12 cellular contexts compared by ENCODE assay signal in the genomic region with DNA sequence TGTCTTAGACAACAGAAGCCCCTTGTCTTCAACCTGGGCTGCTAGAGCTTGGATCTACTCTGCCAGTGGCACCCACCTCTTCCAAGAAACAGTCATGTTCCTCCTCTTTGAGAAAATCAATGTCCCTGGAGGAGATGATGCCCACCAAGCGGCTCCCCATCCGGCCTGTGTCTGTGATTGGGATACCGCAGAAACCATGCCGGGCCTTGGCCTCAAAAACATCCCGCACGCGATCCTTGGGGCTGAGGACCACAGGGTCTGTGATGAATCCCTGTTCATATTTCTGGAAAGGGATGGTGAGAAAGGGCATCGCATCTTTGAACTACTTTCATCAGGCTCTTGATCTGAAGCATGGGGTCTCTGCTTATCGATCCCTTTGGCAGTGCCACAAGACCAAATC. TPM values are rescaled to one million over a fixed set of nuclear protein-coding genes. Genes with fewer than 3 reads are reported as not detected.
A peak's percentile ranks its signal among the peaks of the same experiment; 100 is the strongest.
DNase-seq lines count a peak whose midpoint lies in the region; ATAC-seq, FAIRE-seq and TF ChIP-seq lines count a peak whose summit lies in the region.
"Had no signal": no experiment of that assay in that cellular context is flagged by ENCODE, and none has a peak within 500 bp of the region (broad histone marks: within the 10 kb centered on the region; RNA-seq: fewer than 3 reads in every experiment).

No MANE protein-coding gene starts in this region.

- peaks cover 0 to 2% of the 10 kb centered on the region in 2 donors for H3K27me3 Mint-ChIP-seq in CD8-positive, alpha-beta memory T cell
- H3K27me3 Mint-ChIP-seq in IgD-negative memory B cell = no peaks in the 10 kb centered on the region
- H3K27me3 Mint-ChIP-seq in astrocyte (ENCODE audit: low read depth, unreplicated experiment) = no peaks in the 10 kb centered on the region
- no peaks in the 10 kb centered on the region for H3K27me3 Mint-ChIP-seq in CD14-positive monocyte (ENCODE audit: low read depth in 3 of 3)

- no peaks in the 10 kb centered on the region for H3K9me2 ChIP-seq in neural cell (ENCODE audit: insufficient read depth, low read length)

- H3K36me3 Mint-ChIP-seq in CD8-positive, alpha-beta memory T cell = peaks cover 0 to 75% (median 17%) of the 10 kb centered on the region in 3 donors
- H3K36me3 Mint-ChIP-seq in IgD-negative memory B cell (peaks cover 2% of the 10 kb centered on the region), astrocyte (ENCODE audit: low read depth, unreplicated experiment) (peaks cover 31% of the 10 kb centered on the region), CD14-positive monocyte (peaks cover 59 to 60% of the 10 kb centered on the region in 2 donors)

- DNase-seq in CD8-positive, alpha-beta memory T cell = no peak
- no peak for DNase-seq in astrocyte (ENCODE audit: low read depth)
- no peak for DNase-seq in CD14-positive monocyte (ENCODE audit: low spot score)
- no peak for DNase-seq in CD1c-positive myeloid dendritic cell (ENCODE audit: extremely low spot score)
- DNase-seq in stimulated activated CD4-positive, alpha-beta T cell treated with anti-CD3 and anti-CD28 coated beads, Interleukin-12 subunit alpha, Interleukin-12 subunit beta, amount 100 ng/mL, for 4 hours = no peak
- DNase-seq: activated CD4-positive, alpha-beta T cell treated with anti-CD3 and anti-CD28 coated beads for 4 hours; EL; NCI-H1048; nucleus accumbens had no signal

- POLR2A ChIA-PET in CD8-positive, alpha-beta memory T cell (lab: Charles Lee) = no interaction called here

- peaks cover 24% of the 10 kb centered on the region for H3K4me1 ChIP-seq in CD8-positive, alpha-beta memory T cell (ENCODE audit: insufficient read depth, low read length)
- peaks cover 22% of the 10 kb centered on the region for H3K4me1 ChIP-seq in astrocyte (ENCODE audit: insufficient read depth, low read length)

- H3K4me2 ChIP-seq in astrocyte (ENCODE audit: low read length) = peak overlapping the region; percentile 92
- H3K4me2 ChIP-seq in neural cell (ENCODE audit: low read length) = no peak overlapping the region

- H3K36me3 ChIP-seq in CD8-positive, alpha-beta memory T cell (ENCODE audit: insufficient read depth, low read length) = peaks cover 49% of the 10 kb centered on the region
- H3K36me3 ChIP-seq in astrocyte (ENCODE audit: insufficient read depth, low read length) (peaks cover 54% of the 10 kb centered on the region), neural cell (ENCODE audit: insufficient read depth, low read length) (no peaks in the 10 kb centered on the region)

- no peak overlapping the region for H3K4me3 ChIP-seq in CD8-positive, alpha-beta memory T cell (ENCODE audit: low read length)
- H3K4me3 ChIP-seq in astrocyte (ENCODE audit: insufficient read depth, low read depth, low read length) (no peak overlapping the region), neural cell (ENCODE audit: low read length) (peak overlapping the region; percentile 85)

- peaks cover 58% of the 10 kb centered on the region for H4K20me1 ChIP-seq in astrocyte (ENCODE audit: insufficient read depth, low read length)
- H4K20me1 ChIP-seq in neural cell (ENCODE audit: insufficient read depth) = no peaks in the 10 kb centered on the region

- TF ChIP-seq EP300 in neural cell (conservative IDR thresholded peaks at IDR 0.05; ENCODE audit: poor library complexity, severe bottlenecking) = no peak

- no peaks in the 10 kb centered on the region for H3K27me3 ChIP-seq in CD8-positive, alpha-beta memory T cell (ENCODE audit: insufficient read depth, low read length, poor library complexity, severe bottlenecking)
- H3K27me3 ChIP-seq in astrocyte (ENCODE audit: insufficient read depth, low read length) (no peaks in the 10 kb centered on the region), neural cell (ENCODE audit: insufficient read depth, low read depth, low read length) (no peaks in the 10 kb centered on the region)

- H3K27ac ChIP-seq in CD8-positive, alpha-beta memory T cell (ENCODE audit: low read depth, low read length) = no peak overlapping the region
- H3K27ac ChIP-seq in astrocyte (ENCODE audit: low read depth, low read length) (no peak overlapping the region), neural cell (ENCODE audit: low read length) (no peak overlapping the region)

- no peak for ATAC-seq in HG03159 (IDR thresholded peaks at IDR 0.05; ENCODE audit: unreplicated experiment)

- intact Hi-C loops in CD14-positive monocyte (cut with micrococcal nuclease) = no loop called here

- peak overlapping the region in 3 of 7 donors; percentile 3 to 93 (median 87) for H3K4me3 Mint-ChIP-seq in CD8-positive, alpha-beta memory T cell
- H3K4me3 Mint-ChIP-seq in IgD-negative memory B cell (peak overlapping the region in 1 of 4 donors; percentile 92), astrocyte (ENCODE audit: unreplicated experiment) (peak overlapping the region; percentile 90), CD14-positive monocyte (no peak overlapping the region)

- no peaks in the 10 kb centered on the region for H3F3A ChIP-seq in neural cell (ENCODE audit: insufficient read depth, low read length, poor library complexity, severe bottlenecking)

- no peaks in the 10 kb centered on the region for H3K9me3 ChIP-seq in CD8-positive, alpha-beta memory T cell (ENCODE audit: low read length)
- H3K9me3 ChIP-seq in astrocyte (ENCODE audit: insufficient read depth, low read depth, low read length) = no peaks in the 10 kb centered on the region
- no peaks in the 10 kb centered on the region for H3K9me3 ChIP-seq in neural cell (ENCODE audit: low read length)

- TF ChIP-seq CTCF in astrocyte (IDR thresholded peaks at IDR 0.05; ENCODE audit: insufficient read depth, low read depth, low read length) (no peak), neural cell (IDR thresholded peaks at IDR 0.05; ENCODE audit: poor library complexity, severe bottlenecking) (no peak), CD14-positive monocyte (IDR thresholded peaks at IDR 0.05) (no peak)

- TF ChIP-seq RAD21 in neural cell (conservative IDR thresholded peaks at IDR 0.05) = no peak

- H3K9me3 Mint-ChIP-seq in CD8-positive, alpha-beta memory T cell = peaks cover 0 to 2% (median 0%) of the 10 kb centered on the region in 5 donors
- H3K9me3 Mint-ChIP-seq in IgD-negative memory B cell = no peaks in the 10 kb centered on the region
- H3K9me3 Mint-ChIP-seq in astrocyte (ENCODE audit: unreplicated experiment) = peaks cover 2% of the 10 kb centered on the region
- H3K9me3 Mint-ChIP-seq in CD14-positive monocyte = no peaks in the 10 kb centered on the region

- H3K79me2 ChIP-seq in astrocyte (ENCODE audit: insufficient read depth, low read length) = peaks cover 65% of the 10 kb centered on the region
- H3K79me2 ChIP-seq in neural cell (replicated peaks; ENCODE audit: insufficient read depth, low read length) = peaks cover 14% of the 10 kb centered on the region

- H3K9ac ChIP-seq in astrocyte (ENCODE audit: low read length) (no peak overlapping the region), neural cell (ENCODE audit: low read length) (no peak overlapping the region)

- H3K27ac Mint-ChIP-seq in CD8-positive, alpha-beta memory T cell = peak overlapping the region; percentile 79 to 100 (median 98)
- H3K27ac Mint-ChIP-seq in IgD-negative memory B cell (peak overlapping the region in 2 of 3 donors; percentile 23 to 86), astrocyte (ENCODE audit: unreplicated experiment) (peak overlapping the region; percentile 50), CD14-positive monocyte (peak overlapping the region in 3 of 7 donors; percentile 7 to 88 (median 7))

- CTCF ChIA-PET in CD8-positive, alpha-beta memory T cell (lab: Charles Lee) = interaction anchor here (2.2 kb wide), 2 partner anchors 10 to 20 kb away, joined by 11 read pairs; partner anchors contain the start of genes DALRD3 and WDR6

- FAIRE-seq in astrocyte (lab: Jason Lieb, UNC) = no peak

- H2AFZ ChIP-seq in astrocyte (ENCODE audit: low read depth, low read length) (no peak overlapping the region), neural cell (ENCODE audit: low read depth, low read length) (no peak overlapping the region)

- peaks cover 33 to 60% (median 39%) of the 10 kb centered on the region in 3 donors for H3K4me1 Mint-ChIP-seq in CD8-positive, alpha-beta memory T cell
- H3K4me1 Mint-ChIP-seq in IgD-negative memory B cell (peaks cover 20 to 42% (median 27%) of the 10 kb centered on the region in 3 donors), astrocyte (ENCODE audit: low read depth, unreplicated experiment) (peaks cover 30% of the 10 kb centered on the region), CD14-positive monocyte (peaks cover 32% of the 10 kb centered on the region)

TF ChIP-seq in neural cell, 6 proteins besides CTCF, POLR2A, EP300 and RAD21 (continues in another document):
- TF ChIP-seq TAF1 (IDR thresholded peaks at IDR 0.05; ENCODE audit: low read depth) = no peak
- no peak for TF ChIP-seq EZH2 (IDR thresholded peaks at IDR 0.05; ENCODE audit: borderline replicate concordance, insufficient read depth, low read length, poor library complexity, severe bottlenecking)
- no peak for TF ChIP-seq MXI1 (conservative IDR thresholded peaks at IDR 0.05; ENCODE audit: poor library complexity, severe bottlenecking)

RNA-seq across cellular contexts. Expression of gene IMPDH2, which starts 1.6 kb away (rescaled TPM):
- 100 to 1,000 TPM; 448 to 457 TPM for total RNA-seq in CD8-positive, alpha-beta memory T cell
- 76.1 TPM for polyA plus RNA-seq in CD8-positive, alpha-beta memory T cell
- 96.7 TPM for polyA plus RNA-seq in IgD-negative memory B cell
- 111 and 119 TPM in 2 replicates for total RNA-seq in astrocyte
- 137 and 148 TPM in 2 replicates for polyA plus RNA-seq in neural cell
- polyA minus RNA-seq in neural cell = 79.9 and 80.3 TPM in 2 replicates
- 10 to 100 TPM; 20.8 to 21.0 TPM for polyA plus RNA-seq in CD14-positive monocyte

RNA-seq across cellular contexts. Expression of gene NDUFAF3, which starts 5.7 kb away (rescaled TPM):
- total RNA-seq in CD8-positive, alpha-beta memory T cell = 10 to 100 TPM; 86.3 to 88.8 TPM
- 217 TPM for polyA plus RNA-seq in CD8-positive, alpha-beta memory T cell
- polyA plus RNA-seq in IgD-negative memory B cell (188 TPM), neural cell (36.2 and 49.0 TPM in 2 replicates), CD14-positive monocyte (10 to 100 TPM; 88.8 to 93.4 TPM)
- 75.4 and 84.8 TPM in 2 replicates for total RNA-seq in astrocyte
- polyA minus RNA-seq in neural cell = 31.0 and 41.6 TPM in 2 replicates

RNA-seq across cellular contexts. Expression of gene DALRD3, which starts 9.3 kb away (rescaled TPM):
- total RNA-seq in CD8-positive, alpha-beta memory T cell = 10 to 100 TPM; 27.9 to 31.7 TPM
- 24.4 TPM for polyA plus RNA-seq in CD8-positive, alpha-beta memory T cell
- polyA plus RNA-seq in IgD-negative memory B cell (25.4 TPM), neural cell (121 and 145 TPM in 2 replicates), CD14-positive monocyte (10 to 100 TPM; 15.0 to 20.0 TPM)
- total RNA-seq in astrocyte = 18.5 and 25.1 TPM in 2 replicates
- 31.6 and 32.4 TPM in 2 replicates for polyA minus RNA-seq in neural cell

RNA-seq across cellular contexts. Expression of gene WDR6, which starts 20.4 kb away (rescaled TPM):
- 100 to 1,000 TPM; 158 to 167 TPM for total RNA-seq in CD8-positive, alpha-beta memory T cell
- 82.9 TPM for polyA plus RNA-seq in CD8-positive, alpha-beta memory T cell
- 81.4 TPM for polyA plus RNA-seq in IgD-negative memory B cell
- 107 and 130 TPM in 2 replicates for total RNA-seq in astrocyte
- polyA plus RNA-seq in neural cell = 315 and 326 TPM in 2 replicates
- 162 TPM in 2 replicates for polyA minus RNA-seq in neural cell
- 10 to 100 TPM; 30.6 to 46.3 TPM for polyA plus RNA-seq in CD14-positive monocyte

RNA-seq across cellular contexts. Expression of gene P4HTM, which starts 37.6 kb away (rescaled TPM):
- 10 to 100 TPM; 28.6 to 33.0 TPM for total RNA-seq in CD8-positive, alpha-beta memory T cell
- 35.0 TPM for polyA plus RNA-seq in CD8-positive, alpha-beta memory T cell
- polyA plus RNA-seq in IgD-negative memory B cell (20.4 TPM), neural cell (97.3 and 111 TPM in 2 replicates), CD14-positive monocyte (10 to 100 TPM; 14.9 to 18.1 TPM)
- total RNA-seq in astrocyte = 25.0 and 28.1 TPM in 2 replicates
- 49.3 and 58.4 TPM in 2 replicates for polyA minus RNA-seq in neural cell
